Comparison of ENCODE assay signal across 16 cellular contexts in the genomic region with DNA sequence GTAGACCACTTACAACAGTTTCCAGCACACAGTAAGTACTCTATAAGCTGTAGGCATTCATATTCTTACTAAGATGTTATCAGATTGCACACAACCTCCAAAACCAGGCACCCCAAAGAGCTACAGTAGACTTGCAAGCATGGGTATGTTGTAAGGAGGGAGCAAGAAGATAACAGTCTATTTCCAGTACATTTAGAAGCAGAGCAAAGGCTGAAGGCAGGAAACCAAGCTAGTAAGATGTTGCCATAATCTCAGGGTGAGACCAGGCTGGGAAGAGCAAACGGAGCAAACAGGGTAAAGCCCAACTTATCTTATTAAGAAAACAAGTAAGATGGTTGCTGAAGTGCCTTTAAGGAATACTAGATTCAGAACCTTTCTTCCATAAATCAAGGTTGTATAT.
DNase-seq lines count a peak whose midpoint lies in the region; ATAC-seq and TF ChIP-seq lines count a peak whose summit lies in the region.
"Had no signal": no experiment of that assay in that cellular context is flagged by ENCODE, and none has a peak within 500 bp of the region (broad histone marks: within the 10 kb centered on the region; RNA-seq: fewer than 3 reads in every experiment).

No MANE protein-coding gene starts in this region.

- no peaks in the 10 kb centered on the region for H3K36me3 Mint-ChIP-seq in nephron (ENCODE audit: low read depth)
- H3K36me3 Mint-ChIP-seq: CD8-positive, alpha-beta T cell had no signal

- DNase-seq in GM23248 (peak; percentile 3), RWPE2 (ENCODE audit: low spot score) (no peak), choroid plexus epithelial cell (ENCODE audit: low read depth) (peak; percentile 62), lower leg skin (ENCODE audit: low spot score in 2 of 2) (no peak), NCI-H510A treated with DMSO at 0.1 percent for 48 hours (lab: John Stamatoyannopoulos, UW) (no peak), AML-193 (lab: John Stamatoyannopoulos, UW) (no peak)
- DNase-seq: BE2C; CD8-positive, alpha-beta T cell; DMS 273 treated with DMSO at 0.1 percent for 48 hours; NCI-H446; NCI-H748 treated with DMSO at 0.1 percent for 48 hours; Peyer's patch; SIG-M5; SW 1271 had no signal

- TF ChIP-seq POLR2A in lower leg skin (IDR thresholded peaks at IDR 0.05) = no peak

- in situ Hi-C loops in GM23248 (cut with MboI) = no loop called here

- peak overlapping the region; percentile 25 for H3K4me2 ChIP-seq in GM23248 (ENCODE audit: unreplicated experiment)

- no peaks in the 10 kb centered on the region for H3K9me2 ChIP-seq in GM23248 (ENCODE audit: insufficient read depth)

- 82 to 97% methylated on average over 1 of the region's 1 CpG for WGBS in GM23248 (ENCODE audit: low coverage in 1 of 2, low lambda C conversion rate in 2 of 2, missing lambda C conversion rate in 2 of 2), 2 experiments
- WGBS in lower leg skin, 2 donors = 88 to 97% methylated on average over 1 of the region's 1 CpG

- no peak overlapping the region for H3K4me3 ChIP-seq in GM23248
- H3K4me3 ChIP-seq in RWPE2 (ENCODE audit: severe bottlenecking) = no peak overlapping the region
- H3K4me3 ChIP-seq in choroid plexus epithelial cell (ENCODE audit: low read depth, low read length) = no peak overlapping the region
- no peak overlapping the region for H3K4me3 ChIP-seq in lower leg skin (ENCODE audit: low read depth, poor library complexity, severe bottlenecking)
- H3K4me3 ChIP-seq: Peyer's patch had no signal

- H3K79me2 ChIP-seq in GM23248 (ENCODE audit: insufficient read depth) = peaks cover 82% of the 10 kb centered on the region

- H3K4me1 Mint-ChIP-seq in nephron = peaks cover 19% of the 10 kb centered on the region

- peaks cover 50% of the 10 kb centered on the region for H3K4me1 ChIP-seq in GM23248 (ENCODE audit: insufficient read depth)
- peaks cover 24% of the 10 kb centered on the region for H3K4me1 ChIP-seq in RWPE2 (ENCODE audit: insufficient read depth, poor library complexity, severe bottlenecking)
- H3K4me1 ChIP-seq: BE2C had no signal

- TF ChIP-seq CTCF in RWPE2 (IDR thresholded peaks at IDR 0.05; ENCODE audit: poor library complexity, severe bottlenecking) = no peak
- no peak for TF ChIP-seq CTCF in choroid plexus epithelial cell (conservative IDR thresholded peaks at IDR 0.05; ENCODE audit: low read depth, low read length)
- no peak for TF ChIP-seq CTCF in nephron (IDR thresholded peaks at IDR 0.05; ENCODE audit: unreplicated experiment in 3 of 3)
- no peak for TF ChIP-seq CTCF in lower leg skin (IDR thresholded peaks at IDR 0.05)

- H3F3A ChIP-seq in GM23248 (ENCODE audit: insufficient read depth) = peaks cover 38% of the 10 kb centered on the region

- ATAC-seq in RWPE2 (ENCODE audit: low read depth) = no peak
- ATAC-seq in activated CD4-positive, CD25-positive, alpha-beta regulatory T cell treated with anti-CD3 and anti-CD28 coated beads, Interleukin-2, amount 50 U/mL, for 24 hours = no peak
- ATAC-seq: CD8-positive, alpha-beta T cell had no signal

- no peak overlapping the region for H3K4me3 Mint-ChIP-seq in nephron
- H3K4me3 Mint-ChIP-seq: CD8-positive, alpha-beta T cell had no signal

- peaks cover 1% of the 10 kb centered on the region for H3K27me3 Mint-ChIP-seq in nephron (ENCODE audit: low read depth)

- intact Hi-C loops in lower leg skin (cut with DNase I; ENCODE audit: low total_unique reads) = no loop called here

- no peaks in the 10 kb centered on the region for H4K20me1 ChIP-seq in GM23248 (ENCODE audit: insufficient read depth)

- H3K9me3 ChIP-seq in GM23248 (ENCODE audit: low read depth) (no peaks in the 10 kb centered on the region), RWPE2 (ENCODE audit: severe bottlenecking) (no peaks in the 10 kb centered on the region)
- H3K9me3 ChIP-seq: BE2C, Peyer's patch had no signal

- H3K36me3 ChIP-seq in GM23248 (ENCODE audit: low read depth) (no peaks in the 10 kb centered on the region), RWPE2 (ENCODE audit: low read depth) (no peaks in the 10 kb centered on the region)
- H3K36me3 ChIP-seq: BE2C, Peyer's patch had no signal

- H3K27ac ChIP-seq in GM23248 = 0 out of 2 replicates have a peak overlapping the region, but pooled peaks have one; percentile 71
- H3K27ac ChIP-seq in RWPE2 (ENCODE audit: poor library complexity, severe bottlenecking) = peak overlapping the region; percentile 97
- H3K27ac ChIP-seq: Peyer's patch had no signal

- H3K27me3 ChIP-seq in GM23248 (replicated peaks; ENCODE audit: insufficient read depth) = no peaks in the 10 kb centered on the region
- no peaks in the 10 kb centered on the region for H3K27me3 ChIP-seq in RWPE2 (ENCODE audit: insufficient read depth, poor library complexity, severe bottlenecking)
- H3K27me3 ChIP-seq: BE2C, Peyer's patch had no signal

- H3K9ac ChIP-seq in GM23248 = no peak overlapping the region

- peak overlapping the region in 2 of 3 experiments; percentile 82 to 88 for H3K27ac Mint-ChIP-seq in nephron
- H3K27ac Mint-ChIP-seq: CD8-positive, alpha-beta T cell had no signal

- no peak overlapping the region for H2AFZ ChIP-seq in GM23248

- no peaks in the 10 kb centered on the region for H3K9me3 Mint-ChIP-seq in nephron
- H3K9me3 Mint-ChIP-seq: CD8-positive, alpha-beta T cell had no signal

Comparison
In these comparisons a context has a peak if more than half of its experiments do, and no peak if none do; other contexts are left out.
1. DNase-seq: peak in GM23248 (single experiment) and choroid plexus epithelial cell (single experiment); none in RWPE2 (single experiment), lower leg skin (0 of 2), NCI-H510A treated with DMSO at 0.1 percent for 48 hours (single experiment) and AML-193 (0 of 2).